In genomic region chr19:8429826-8430225, GRCh38 we compare ENCODE assay signal across 2 cellular contexts.
TF ChIP-seq lines count a peak whose summit lies in the region.

No MANE protein-coding gene starts in this region.

TF ChIP-seq in A549, 52 proteins besides CTCF, POLR2A, EP300 and RAD21:
- TF ChIP-seq MAFK (IDR thresholded peaks at IDR 0.05; ENCODE audit: partially characterized antibody) (no peak), RNF2 (IDR thresholded peaks at IDR 0.05; ENCODE audit: borderline replicate concordance, low read depth) (no peak), KDM1A (IDR thresholded peaks at IDR 0.05; ENCODE audit: low read depth) (peak; percentile 45; the same call in 1 of the 2 replicates)

TF ChIP-seq in K562, 482 proteins besides CTCF, POLR2A, EP300 and RAD21:
- TF ChIP-seq RBM25 (IDR thresholded peaks at IDR 0.05; ENCODE audit: low read depth, low read length, severe bottlenecking) (peak; percentile 42), DACH1 (IDR thresholded peaks at IDR 0.05; ENCODE audit: partially characterized antibody) (no peak), KDM1A (IDR thresholded peaks at IDR 0.05) (peak in 1 of 2 experiments; percentile 42; a peak in 1 of 4 replicates), ZNF785 (CRISPR knock-in tag; IDR thresholded peaks at IDR 0.05) (no peak), GTF2F1 (IDR thresholded peaks at IDR 0.05; ENCODE audit: low read depth, low read length) (no peak), SNRNP70 (optimal IDR thresholded peaks at IDR 0.05; ENCODE audit: low read depth, low read length) (no peak), SMARCB1 (IDR thresholded peaks at IDR 0.05; ENCODE audit: insufficient read length, low read depth) (no peak), ZBTB7A (IDR thresholded peaks at IDR 0.05; ENCODE audit: borderline replicate concordance, control insufficient read depth, low read depth, low read length) (no peak), TFAM (CRISPR knock-in tag; conservative IDR thresholded peaks at IDR 0.05) (no peak), GATAD2A (IDR thresholded peaks at IDR 0.05) (no peak), BCOR (IDR thresholded peaks at IDR 0.05) (peak; percentile 82), RREB1 (CRISPR knock-in tag; IDR thresholded peaks at IDR 0.05) (no peak), ZKSCAN1 (IDR thresholded peaks at IDR 0.05; ENCODE audit: low read depth, low read length) (no peak), ZNF24 (IDR thresholded peaks at IDR 0.05) (no peak), IRF1 (CRISPR knock-in tag; IDR thresholded peaks at IDR 0.05; ENCODE audit: borderline replicate concordance) (no peak), SFPQ (IDR thresholded peaks at IDR 0.05; ENCODE audit: low read depth, low read length) (no peak), ZBTB34 (CRISPR knock-in tag; IDR thresholded peaks at IDR 0.05) (no peak)
